ENCODE assay signal across 23 cellular contexts in genomic region chr1:41508290-41508689, GRCh38. TPM values are rescaled to one million over a fixed set of nuclear protein-coding genes. Genes with fewer than 3 reads are reported as not detected.
"Had no signal": no experiment of that assay in that cellular context is flagged by ENCODE, and none has a peak within 500 bp of the region (broad histone marks: within the 10 kb centered on the region; RNA-seq: fewer than 3 reads in every experiment).

No MANE protein-coding gene starts in this region.

- H3K4me3 Mint-ChIP-seq: activated CD8-positive, alpha-beta memory T cell treated with anti-CD3 and anti-CD28 coated beads, Interleukin-2, amount 10 ng/mL, durations not matched to agents 7 days and 5 days; activated naive CD8-positive, alpha-beta T cell; activated T-cell treated with anti-CD3 and anti-CD28 coated beads, Interleukin-2, amount 50 U/mL, for 24 hours; activated T-helper 1 cell treated with anti-CD3 and anti-CD28 coated beads, Interleukin-12 subunit alpha, Interleukin-12 subunit beta, Interleukin-2, Interleukin-4 antibody, amounts not matched to agents 30 ng/mL and 10 ng/mL and 1 ng/mL, durations not matched to agents 14 hours and 24 hours and 36 hours; brain had no signal

- H3K9me3 Mint-ChIP-seq: activated T-cell treated with anti-CD3 and anti-CD28 coated beads, Interleukin-2, amount 50 U/mL, for 24 hours; activated T-helper 1 cell treated with anti-CD3 and anti-CD28 coated beads, Interleukin-12 subunit alpha, Interleukin-12 subunit beta, Interleukin-2, Interleukin-4 antibody, amounts not matched to agents 30 ng/mL and 10 ng/mL and 1 ng/mL, durations not matched to agents 14 hours and 24 hours and 36 hours had no signal

- ATAC-seq: activated CD8-positive, alpha-beta memory T cell treated with anti-CD3 and anti-CD28 coated beads, Interleukin-2, amount 10 ng/mL, durations not matched to agents 7 days and 5 days; PC-3 had no signal

- FAIRE-seq: astrocyte had no signal

- H3K4me2 ChIP-seq: SK-N-SH had no signal

- H3K27ac Mint-ChIP-seq: activated CD8-positive, alpha-beta memory T cell treated with anti-CD3 and anti-CD28 coated beads, Interleukin-2, amount 10 ng/mL, durations not matched to agents 7 days and 5 days; activated T-helper 1 cell treated with anti-CD3 and anti-CD28 coated beads, Interleukin-12 subunit alpha, Interleukin-12 subunit beta, Interleukin-2, Interleukin-4 antibody, amounts not matched to agents 30 ng/mL and 10 ng/mL and 1 ng/mL, durations not matched to agents 14 hours and 24 hours and 36 hours had no signal

- DNase-seq: activated CD4-positive, alpha-beta T cell treated with anti-CD3 and anti-CD28 coated beads, Interleukin-2, amount 50 U/mL, for 1 hour; activated CD4-positive, CD25-positive, alpha-beta regulatory T cell; activated CD8-positive, alpha-beta memory T cell treated with anti-CD3 and anti-CD28 coated beads, Interleukin-2, amount 10 ng/mL, durations not matched to agents 7 days and 5 days; activated effector memory CD4-positive, alpha-beta T cell treated with anti-CD3 and anti-CD28 coated beads, Interleukin-2, amount 50 U/mL, for 16 hours; activated naive CD4-positive, alpha-beta T cell treated with Interleukin-2 at 50 U/mL for 16 hours; activated T-cell treated with anti-CD3 and anti-CD28 coated beads, Interleukin-2, amount 50 U/mL, for 24 hours; amygdala; MM.1S; NCI-H1105; NCI-H1436; NCI-H1694 treated with DMSO at 0.1 percent for 48 hours; NCI-H2081; NCI-H446; PC-3; SK-N-SH; T-helper 1 cell had no signal

- H3K4me1 Mint-ChIP-seq: activated CD8-positive, alpha-beta memory T cell treated with anti-CD3 and anti-CD28 coated beads, Interleukin-2, amount 10 ng/mL, durations not matched to agents 7 days and 5 days had no signal

- H3K27me3 Mint-ChIP-seq: activated CD8-positive, alpha-beta memory T cell treated with anti-CD3 and anti-CD28 coated beads, Interleukin-2, amount 10 ng/mL, durations not matched to agents 7 days and 5 days; activated naive CD8-positive, alpha-beta T cell; activated T-cell treated with anti-CD3 and anti-CD28 coated beads, Interleukin-2, amount 50 U/mL, for 24 hours; brain had no signal

- H3K9ac ChIP-seq: SK-N-SH had no signal

- H3K36me3 ChIP-seq: cardiac muscle cell had no signal

- H3K9me3 ChIP-seq: SK-N-SH had no signal

- H3K27me3 ChIP-seq: cardiac muscle cell had no signal

- H3K27ac ChIP-seq: cardiac muscle cell, VCaP had no signal

- H3K4me3 ChIP-seq: cardiac muscle cell had no signal

RNA-seq across cellular contexts. Expression of gene EDN2, which starts 23.8 kb away (rescaled TPM):
- total RNA-seq: activated CD8-positive, alpha-beta memory T cell treated with anti-CD3 and anti-CD28 coated beads, Interleukin-2, amount 10 ng/mL, durations not matched to agents 7 days and 5 days; activated T-helper 1 cell treated with anti-CD3 and anti-CD28 coated beads, Interleukin-12 subunit alpha, Interleukin-12 subunit beta, Interleukin-2, Interleukin-4 antibody, amounts not matched to agents 30 ng/mL and 10 ng/mL and 1 ng/mL, durations not matched to agents 14 hours and 24 hours and 36 hours; T-helper 2 cell treated with Interferon-gamma antibody and Interleukin-4, amounts not matched to agents 100 ng/mL and 5 ng/mL, for 36 hours had no signal
